In genomic region chr10:30765611-30766010, GRCh38 we compare ENCODE assay signal across 17 cellular contexts.
DNase-seq lines count a peak whose midpoint lies in the region; ATAC-seq and TF ChIP-seq lines count a peak whose summit lies in the region.
"Had no signal": no experiment of that assay in that cellular context is flagged by ENCODE, and none has a peak within 500 bp of the region (broad histone marks: within the 10 kb centered on the region; RNA-seq: fewer than 3 reads in every experiment).

No MANE protein-coding gene starts in this region.

- H3K27me3 ChIP-seq in stomach smooth muscle (ENCODE audit: control insufficient read depth in 1 of 2, insufficient read depth in 2 of 2, low read length in 2 of 2) = no peaks in the 10 kb centered on the region
- H3K27me3 ChIP-seq in effector memory CD4-positive, alpha-beta T cell (replicated peaks; ENCODE audit: control insufficient read depth, insufficient read depth, low read length, poor library complexity, severe bottlenecking) = no peaks in the 10 kb centered on the region

- peaks cover 20% of the 10 kb centered on the region for H3K4me1 Mint-ChIP-seq in dendritic cell treated with granulocyte-macrophage colony-stimulating factor and Interleukin-4, amounts not matched to agents 40 ng/mL and 50 ng/mL, for 4 days (ENCODE audit: low read depth)
- peaks cover 18% of the 10 kb centered on the region for H3K4me1 Mint-ChIP-seq in nephron

- TF ChIP-seq CTCF in nephron (IDR thresholded peaks at IDR 0.05; ENCODE audit: unreplicated experiment in 3 of 3) = no peak

- H3K27ac Mint-ChIP-seq in dendritic cell treated with granulocyte-macrophage colony-stimulating factor and Interleukin-4, amounts not matched to agents 40 ng/mL and 50 ng/mL, for 4 days = peak overlapping the region; percentile 86
- H3K27ac Mint-ChIP-seq in nephron = peak overlapping the region in 2 of 3 experiments; percentile 14 to 45
- H3K27ac Mint-ChIP-seq: HFFc6 had no signal

- no peaks in the 10 kb centered on the region for H3K36me3 ChIP-seq in stomach smooth muscle (ENCODE audit: control insufficient read depth in 2 of 2, insufficient read depth in 2 of 2, low read length in 2 of 2)
- no peaks in the 10 kb centered on the region for H3K36me3 ChIP-seq in effector memory CD4-positive, alpha-beta T cell (ENCODE audit: control insufficient read depth, insufficient read depth, low read length)

- H3K36me3 Mint-ChIP-seq in dendritic cell treated with granulocyte-macrophage colony-stimulating factor and Interleukin-4, amounts not matched to agents 40 ng/mL and 50 ng/mL, for 4 days (ENCODE audit: low read depth) = no peaks in the 10 kb centered on the region
- H3K36me3 Mint-ChIP-seq in nephron (ENCODE audit: low read depth) = peaks cover 5% of the 10 kb centered on the region

- H3K4me3 Mint-ChIP-seq in dendritic cell treated with granulocyte-macrophage colony-stimulating factor and Interleukin-4, amounts not matched to agents 40 ng/mL and 50 ng/mL, for 4 days = no peak overlapping the region
- H3K4me3 Mint-ChIP-seq in nephron = no peak overlapping the region
- H3K4me3 Mint-ChIP-seq: HFFc6 had no signal

- H3K9me3 ChIP-seq in stomach smooth muscle (ENCODE audit: control insufficient read depth in 2 of 2, low read length in 2 of 2) = peaks cover 3 to 6% of the 10 kb centered on the region in 2 donors
- H3K9me3 ChIP-seq in effector memory CD4-positive, alpha-beta T cell (ENCODE audit: control insufficient read depth, low read length) = no peaks in the 10 kb centered on the region

- ATAC-seq in HG03135 (IDR thresholded peaks at IDR 0.05; ENCODE audit: unreplicated experiment) = no peak
- ATAC-seq: A549 had no signal

- peak overlapping the region; percentile 88 for H3K27ac ChIP-seq in stomach smooth muscle (ENCODE audit: low read length)
- H3K27ac ChIP-seq in effector memory CD4-positive, alpha-beta T cell (ENCODE audit: insufficient read depth, low read length, poor library complexity, severe bottlenecking) = no peak overlapping the region
- H3K27ac ChIP-seq: A549 had no signal

- H3K9me3 Mint-ChIP-seq in dendritic cell treated with granulocyte-macrophage colony-stimulating factor and Interleukin-4, amounts not matched to agents 40 ng/mL and 50 ng/mL, for 4 days = peaks cover 18% of the 10 kb centered on the region
- peaks cover 17% of the 10 kb centered on the region for H3K9me3 Mint-ChIP-seq in nephron

- no peak overlapping the region for H3K9ac ChIP-seq in stomach smooth muscle (ENCODE audit: low read length in 2 of 2)

- H3K4me3 ChIP-seq in stomach smooth muscle (ENCODE audit: low read length in 2 of 2) = no peak overlapping the region
- H3K4me3 ChIP-seq in effector memory CD4-positive, alpha-beta T cell (ENCODE audit: insufficient read depth, low read depth, low read length, poor library complexity, severe bottlenecking) = no peak overlapping the region
- H3K4me3 ChIP-seq: A549 had no signal

- peak; percentile 69 for DNase-seq in HCEC 1CT
- no peak for DNase-seq in effector memory CD4-positive, alpha-beta T cell
- no peak for DNase-seq in ureter (ENCODE audit: low spot score)
- DNase-seq: C1 segment of cervical spinal cord, DMS 273 treated with DMSO at 0.1 percent for 48 hours, GOT3, HFFc6, MV-4-11, NCI-H1417 treated with DMSO at 0.1 percent for 48 hours, NCI-H1930, NCI-H446 treated with DMSO at 0.1 percent for 48 hours, NCI-H748 treated with DMSO at 0.1 percent for 48 hours had no signal

- no peaks in the 10 kb centered on the region for H3K27me3 Mint-ChIP-seq in dendritic cell treated with granulocyte-macrophage colony-stimulating factor and Interleukin-4, amounts not matched to agents 40 ng/mL and 50 ng/mL, for 4 days
- H3K27me3 Mint-ChIP-seq in nephron (ENCODE audit: low read depth) = peaks cover 3% of the 10 kb centered on the region

- intact Hi-C loops in dendritic cell treated with granulocyte-macrophage colony-stimulating factor and Interleukin-4, amounts not matched to agents 40 ng/mL and 50 ng/mL, for 4 days (cut with micrococcal nuclease) = no loop called here

- peaks cover 9% of the 10 kb centered on the region for H3K4me1 ChIP-seq in stomach smooth muscle (ENCODE audit: control insufficient read depth, insufficient read depth, low read length)
- no peaks in the 10 kb centered on the region for H3K4me1 ChIP-seq in effector memory CD4-positive, alpha-beta T cell (ENCODE audit: control insufficient read depth, insufficient read depth, low read length, poor library complexity, severe bottlenecking)
- H3K4me1 ChIP-seq: A549 had no signal
